In the genomic region with DNA sequence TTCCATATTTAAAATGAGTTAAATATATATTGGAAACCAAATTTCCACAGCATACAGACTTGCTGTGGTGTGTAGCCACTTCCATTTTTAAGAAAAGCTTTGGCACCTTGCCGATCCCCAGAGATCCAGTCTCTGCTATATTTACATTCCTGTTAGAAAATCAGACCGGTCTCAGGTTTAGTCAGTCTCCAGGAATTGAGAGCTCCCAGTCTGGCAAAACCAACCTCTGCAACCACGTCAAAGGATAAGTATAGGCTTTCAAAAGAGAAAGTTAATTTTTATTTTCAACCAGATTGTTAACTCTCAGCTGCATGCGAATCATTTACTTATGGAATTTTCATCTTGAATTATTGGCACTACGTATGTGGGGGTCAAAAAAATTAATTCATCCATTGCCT, we compare ENCODE assay signal across 14 cellular contexts. TPM values are rescaled to one million over a fixed set of nuclear protein-coding genes. Genes with fewer than 3 reads are reported as not detected.
DNase-seq lines count a peak whose midpoint lies in the region; TF ChIP-seq lines count a peak whose summit lies in the region.
"Had no signal": no experiment of that assay in that cellular context is flagged by ENCODE, and none has a peak within 500 bp of the region (broad histone marks: within the 10 kb centered on the region; RNA-seq: fewer than 3 reads in every experiment).

No MANE protein-coding gene starts in this region.

- POLR2A ChIA-PET in RWPE1 (lab: Yijun Ruan, JAX; ENCODE audit: low non-redundant PET), result no interaction called here

- H3K4me1 Mint-ChIP-seq in nephron, result no peaks in the 10 kb centered on the region
- H3K4me1 Mint-ChIP-seq in type B pancreatic cell (ENCODE audit: unreplicated experiment), result no peaks in the 10 kb centered on the region

- H3K27me3 Mint-ChIP-seq in nephron (ENCODE audit: low read depth) (no peaks in the 10 kb centered on the region), type B pancreatic cell (no peaks in the 10 kb centered on the region)

- peak; percentile 82 for DNase-seq in AG08395 (ENCODE audit: low spot score)
- peak; percentile 83 for DNase-seq in M059J (ENCODE audit: low read depth)
- DNase-seq in epithelial cell of prostate (ENCODE audit: low read depth, low spot score), result no peak
- DNase-seq in RWPE1 (ENCODE audit: low spot score), result no peak
- no peak for DNase-seq in cerebellar nuclear complex (lab: John Stamatoyannopoulos, UW)
- no peak for DNase-seq in RPMI8226
- DNase-seq in type B pancreatic cell (ENCODE audit: extremely low spot score, unreplicated experiment), result no peak
- DNase-seq: GF-D8, mammary epithelial cell, retina, testis had no signal

- H3K27ac Mint-ChIP-seq in nephron (peak overlapping the region; percentile 65 to 90 (median 73)), type B pancreatic cell (no peak overlapping the region)

- H3K9me3 Mint-ChIP-seq in nephron, result no peaks in the 10 kb centered on the region
- no peaks in the 10 kb centered on the region for H3K9me3 Mint-ChIP-seq in type B pancreatic cell
- H3K9me3 Mint-ChIP-seq: activated T-helper 1 cell treated with anti-CD3 and anti-CD28 coated beads, Interleukin-12 subunit alpha, Interleukin-12 subunit beta, Interleukin-2, Interleukin-4 antibody, amounts not matched to agents 30 ng/mL and 10 ng/mL and 1 ng/mL, durations not matched to agents 14 hours and 24 hours and 36 hours had no signal

- no peak overlapping the region for H3K4me3 Mint-ChIP-seq in nephron
- no peak overlapping the region for H3K4me3 Mint-ChIP-seq in type B pancreatic cell
- H3K4me3 Mint-ChIP-seq: activated T-helper 1 cell treated with anti-CD3 and anti-CD28 coated beads, Interleukin-12 subunit alpha, Interleukin-12 subunit beta, Interleukin-2, Interleukin-4 antibody, amounts not matched to agents 30 ng/mL and 10 ng/mL and 1 ng/mL, durations not matched to agents 14 hours and 24 hours and 36 hours had no signal

- CTCF ChIA-PET in RWPE1 (lab: Yijun Ruan, JAX), result no interaction called here

- peaks cover 8% of the 10 kb centered on the region for H3K36me3 Mint-ChIP-seq in nephron (ENCODE audit: low read depth)
- peaks cover 5% of the 10 kb centered on the region for H3K36me3 Mint-ChIP-seq in type B pancreatic cell

- TF ChIP-seq CTCF in nephron (IDR thresholded peaks at IDR 0.05; ENCODE audit: unreplicated experiment in 3 of 3) (no peak), RWPE1 (conservative IDR thresholded peaks at IDR 0.05; ENCODE audit: low read depth) (no peak), type B pancreatic cell (conservative IDR thresholded peaks at IDR 0.05) (no peak)

- H3K27ac ChIP-seq in epithelial cell of prostate (peak overlapping the region; percentile 49), RWPE1 (no peak overlapping the region)
- H3K27ac ChIP-seq: BLaER1, testis had no signal

RNA-seq across cellular contexts. Expression of a gene that starts 28.1 kb away (rescaled TPM):
- total RNA-seq in M059J (2014; rRNA removed; shearing (Covaris generic)), result 17.1 and 19.1 TPM in 2 replicates
- 15.5 and 25.4 TPM in 2 replicates for total RNA-seq in type B pancreatic cell (ENCODE audit: low replicate concordance)

RNA-seq across cellular contexts. Expression of a gene that starts 38.1 kb away (rescaled TPM):
- total RNA-seq in M059J (2014; rRNA removed; shearing (Covaris generic)), result 10.3 and 14.2 TPM in 2 replicates
- 21.1 and 24.4 TPM in 2 replicates for total RNA-seq in type B pancreatic cell (ENCODE audit: low replicate concordance)

Comparison
In these comparisons a context has a peak if more than half of its experiments do, and no peak if none do; other contexts are left out.
1. DNase-seq: peak in AG08395 (single experiment) and M059J (single experiment); none in epithelial cell of prostate (single experiment), RWPE1 (single experiment), cerebellar nuclear complex (0 of 2), RPMI8226 (single experiment) and type B pancreatic cell (single experiment).